Comparison of ENCODE assay signal across 19 cellular contexts in genomic region chr7:94389381-94389780, GRCh38. TPM values are rescaled to one million over a fixed set of nuclear protein-coding genes. Genes with fewer than 3 reads are reported as not detected.
DNase-seq lines count a peak whose midpoint lies in the region; ATAC-seq and TF ChIP-seq lines count a peak whose summit lies in the region.
"Had no signal": no experiment of that assay in that cellular context is flagged by ENCODE, and none has a peak within 500 bp of the region (broad histone marks: within the 10 kb centered on the region; RNA-seq: fewer than 3 reads in every experiment).

No MANE protein-coding gene starts in this region.

- H3K27me3 ChIP-seq in SK-N-SH (ENCODE audit: insufficient read depth) = no peaks in the 10 kb centered on the region

- H3K4me2 ChIP-seq in SK-N-SH = peak overlapping the region; percentile 1; the same call in 1 of the 2 replicates

- POLR2A ChIA-PET in SK-N-SH (lab: Yijun Ruan, JAX) = no interaction called here

- no peak overlapping the region for H3K4me3 Mint-ChIP-seq in nephron
- H3K4me3 Mint-ChIP-seq: CD14-positive monocyte had no signal

- H3K9me3 ChIP-seq in SK-N-SH = no peaks in the 10 kb centered on the region

- no peaks in the 10 kb centered on the region for H3K79me2 ChIP-seq in SK-N-SH (ENCODE audit: insufficient read depth)

- H3K9me2 ChIP-seq in SK-N-SH = no peaks in the 10 kb centered on the region

- TF ChIP-seq CTCF in SK-N-SH (IDR thresholded peaks at IDR 0.05) (no peak), nephron (IDR thresholded peaks at IDR 0.05; ENCODE audit: unreplicated experiment in 3 of 3) (no peak)

- DNase-seq in SK-N-SH (no peak), fibroblast of peridontal ligament (ENCODE audit: extremely low read depth) (peak; percentile 63), OCI-M2 (lab: John Stamatoyannopoulos, UW; ENCODE audit: unreplicated experiment) (no peak), DMS79 (lab: John Stamatoyannopoulos, UW) (no peak)
- DNase-seq: DND-41, NCI-H1417, NCI-H187, NCI-H2107, NCI-H2227 treated with DMSO at 0.1 percent for 48 hours, NCI-H510A treated with DMSO at 0.1 percent for 48 hours, PC-3, SIG-M5 had no signal

- TF ChIP-seq EP300 in SK-N-SH (IDR thresholded peaks at IDR 0.05; ENCODE audit: borderline replicate concordance in 1 of 2, low read depth in 1 of 2, low read length in 1 of 2) = no peak

- CTCF ChIA-PET in SK-N-SH (lab: Yijun Ruan, JAX) = no interaction called here

- H3K36me3 Mint-ChIP-seq in nephron (ENCODE audit: low read depth) = no peaks in the 10 kb centered on the region
- H3K36me3 Mint-ChIP-seq: CD14-positive monocyte had no signal

- ATAC-seq in SK-N-SH treated with all-trans-retinoic acid at 6 μM for 48 hours (no peak), esophagus mucosa (no peak), GM21723 (IDR thresholded peaks at IDR 0.05; ENCODE audit: unreplicated experiment) (no peak)
- ATAC-seq: PC-3 had no signal

- peaks cover 0 to 5% of the 10 kb centered on the region in 2 experiments for H3K36me3 ChIP-seq in SK-N-SH (replicated peaks in 1 of 2; ENCODE audit: control insufficient read depth in 1 of 2, insufficient read depth in 2 of 2, low read length in 1 of 2)

- H3K4me3 ChIP-seq in SK-N-SH (ENCODE audit: low read depth in 2 of 2, low read length in 1 of 2) = no peak overlapping the region

- H2AFZ ChIP-seq in SK-N-SH (ENCODE audit: low read depth) = no peak overlapping the region

- no peak for TF ChIP-seq RAD21 in SK-N-SH (IDR thresholded peaks at IDR 0.05; ENCODE audit: low read length)

- H3F3A ChIP-seq in SK-N-SH (replicated peaks; ENCODE audit: insufficient read depth) = peaks cover 31% of the 10 kb centered on the region

- peak overlapping the region; percentile 32 to 92 (median 79) for H3K27ac Mint-ChIP-seq in nephron
- H3K27ac Mint-ChIP-seq: CD14-positive monocyte had no signal

- H3K9me3 Mint-ChIP-seq in nephron = no peaks in the 10 kb centered on the region

- H4K20me1 ChIP-seq in SK-N-SH (ENCODE audit: insufficient read depth) = no peaks in the 10 kb centered on the region

- H3K9ac ChIP-seq in SK-N-SH = no peak overlapping the region

- peaks cover 6 to 22% of the 10 kb centered on the region in 2 experiments for H3K4me1 ChIP-seq in SK-N-SH (ENCODE audit: control insufficient read depth in 1 of 2, insufficient read depth in 2 of 2, low read depth in 1 of 2, low read length in 1 of 2)

- no peak overlapping the region for H3K27ac ChIP-seq in SK-N-SH (ENCODE audit: low read depth in 2 of 2, low read length in 1 of 2)
- H3K27ac ChIP-seq: 22Rv1, RWPE1 had no signal

- 100% methylated on average over 1 of the region's 1 CpG for WGBS in SK-N-SH (ENCODE audit: low lambda C conversion rate)

- H3K4me1 Mint-ChIP-seq in nephron = peaks cover 45% of the 10 kb centered on the region

- H3K27me3 Mint-ChIP-seq in nephron (ENCODE audit: low read depth) = no peaks in the 10 kb centered on the region

TF ChIP-seq in SK-N-SH, 30 proteins besides CTCF, POLR2A, EP300 and RAD21:
- TF ChIP-seq YY1 (IDR thresholded peaks at IDR 0.05; ENCODE audit: low read depth) (no peak), JUND (IDR thresholded peaks at IDR 0.05) (no peak), CHD2 (IDR thresholded peaks at IDR 0.05; ENCODE audit: low read length, partially characterized antibody) (no peak), MXI1 (IDR thresholded peaks at IDR 0.05; ENCODE audit: low read depth, low read length) (no peak), TAF1 (IDR thresholded peaks at IDR 0.05; ENCODE audit: borderline replicate concordance, low read depth, low read length) (no peak), RFX5 (IDR thresholded peaks at IDR 0.05; ENCODE audit: low read length) (no peak), ZBTB33 (IDR thresholded peaks at IDR 0.05; ENCODE audit: borderline replicate concordance, low read depth) (no peak), TEAD4 (IDR thresholded peaks at IDR 0.05; ENCODE audit: borderline replicate concordance, insufficient read depth) (no peak), SMC3 (IDR thresholded peaks at IDR 0.05; ENCODE audit: low read depth, low read length) (no peak)
- TF ChIP-seq, protein P1, sequence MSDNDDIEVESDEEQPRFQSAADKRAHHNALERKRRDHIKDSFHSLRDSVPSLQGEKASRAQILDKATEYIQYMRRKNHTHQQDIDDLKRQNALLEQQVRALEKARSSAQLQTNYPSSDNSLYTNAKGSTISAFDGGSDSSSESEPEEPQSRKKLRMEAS (IDR thresholded peaks at IDR 0.05; ENCODE audit: low read depth) = no peak
TF ChIP-seq in SK-N-SH: peak in this region for 0.

TF ChIP-seq in SK-N-SH treated with all-trans-retinoic acid at 6 μM for 48 hours, 23 proteins besides CTCF, POLR2A, EP300 and RAD21:
- TF ChIP-seq TCF4 (CRISPR knock-in tag; IDR thresholded peaks at IDR 0.05; ENCODE audit: borderline replicate concordance) (no peak), TSHZ2 (CRISPR knock-in tag; IDR thresholded peaks at IDR 0.05) (no peak), OSR1 (CRISPR knock-in tag; IDR thresholded peaks at IDR 0.05) (no peak)

RNA-seq across cellular contexts. Expression of gene COL1A2, which starts 5.3 kb away (rescaled TPM):
- 4.5 and 11.4 TPM in 2 replicates for polyA plus RNA-seq in SK-N-SH (2012; rRNA removed)
- polyA plus RNA-seq in SK-N-SH (2012; cell fraction: cytosol; rRNA removed) = 6.5 and 7.3 TPM in 2 replicates
- 13.4 and 14.1 TPM in 2 replicates for polyA plus RNA-seq in SK-N-SH (2012; cell fraction: nucleus; rRNA removed)
- 21.9 TPM for total RNA-seq in esophagus mucosa
- total RNA-seq: PC-3 had no signal
- polyA plus RNA-seq: CD14-positive monocyte had no signal
